Comparison of ENCODE assay signal across 8 cellular contexts in the genomic region with DNA sequence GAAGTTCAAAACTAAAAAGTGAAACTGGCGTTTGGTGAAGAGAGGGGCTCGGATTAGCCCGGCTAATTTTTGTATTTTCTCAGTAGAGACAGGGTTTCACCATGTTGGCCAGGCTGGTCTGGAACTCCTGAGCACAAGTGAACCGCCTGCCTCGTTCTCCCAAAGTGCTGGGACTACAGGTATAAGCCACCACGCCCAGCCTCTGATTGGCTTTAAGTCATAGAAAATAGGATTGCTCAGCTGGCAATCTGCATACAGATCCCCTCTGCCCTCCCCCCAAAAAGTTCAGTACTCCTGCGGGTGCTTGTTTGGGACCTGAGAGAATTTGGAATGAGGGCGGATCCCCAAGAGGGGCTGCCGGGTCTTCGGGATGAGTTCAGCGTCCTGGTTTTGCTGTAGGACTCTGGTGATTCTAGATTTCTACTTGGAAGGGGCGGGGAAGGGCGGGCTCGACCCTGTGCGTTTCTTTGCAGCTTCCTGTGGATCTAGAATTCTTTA. TPM values are rescaled to one million over a fixed set of nuclear protein-coding genes. Genes with fewer than 3 reads are reported as not detected.
DNase-seq lines count a peak whose midpoint lies in the region; ATAC-seq, FAIRE-seq and TF ChIP-seq lines count a peak whose summit lies in the region.

No MANE protein-coding gene starts in this region.

- H3K27ac ChIP-seq in HepG2 (ENCODE audit: extremely low read length, insufficient read depth, low read length) = no peak overlapping the region
- H3K27ac ChIP-seq in tibial nerve = peak overlapping the region; percentile 73 to 92 (median 89)

- H3K4me3 ChIP-seq in HepG2 (replicated peaks in 1 of 3; ENCODE audit: insufficient read depth in 1 of 3, low read depth in 2 of 3, low read length in 3 of 3) (no peak overlapping the region; a peak in 1 of 6 replicates), tibial nerve (peak overlapping the region; percentile 50 to 84 (median 64))

- FAIRE-seq in HepG2 (lab: Jason Lieb, UNC) = no peak

- H3K9me3 ChIP-seq in HepG2 (ENCODE audit: low read length) (no peaks in the 10 kb centered on the region), tibial nerve (no peaks in the 10 kb centered on the region)

- in situ Hi-C loops in HepG2 (cut with HindIII; ENCODE audit: extremely low pct_ligation_motif_present, low pct_unique_long_range_greater_than_20kb) = no loop called here

- peaks cover 11% of the 10 kb centered on the region for H3K4me1 Mint-ChIP-seq in activated naive CD4-positive, alpha-beta T cell treated with anti-CD3 and anti-CD28 coated beads, Interleukin-2, amount 50 U/mL, for 24 hours
- peaks cover 5% of the 10 kb centered on the region for H3K4me1 Mint-ChIP-seq in activated naive CD8-positive, alpha-beta T cell treated with anti-CD3 and anti-CD28 coated beads for 36 hours

- H2AFZ ChIP-seq in HepG2 (ENCODE audit: low read length) = no peak overlapping the region

- H3K27me3 Mint-ChIP-seq in activated naive CD4-positive, alpha-beta T cell treated with anti-CD3 and anti-CD28 coated beads, Interleukin-2, amount 50 U/mL, for 24 hours = no peaks in the 10 kb centered on the region
- H3K27me3 Mint-ChIP-seq in activated naive CD8-positive, alpha-beta T cell treated with anti-CD3 and anti-CD28 coated beads for 36 hours = no peaks in the 10 kb centered on the region

- no peak for DNase-seq in activated naive CD4-positive, alpha-beta T cell (lab: John Stamatoyannopoulos, UW)
- DNase-seq in activated naive CD8-positive, alpha-beta T cell treated with anti-CD3 and anti-CD28 coated beads for 36 hours = no peak
- DNase-seq in HepG2 (ENCODE audit: low spot score) (no peak), tibial nerve (ENCODE audit: low spot score in 2 of 2) (no peak), NCI-H2081 treated with DMSO at 0.1 percent for 48 hours (lab: John Stamatoyannopoulos, UW) (no peak)

- H3K9ac ChIP-seq in HepG2 (ENCODE audit: insufficient read depth, low read depth, low read length) = no peak overlapping the region

- H3K4me3 Mint-ChIP-seq in activated naive CD4-positive, alpha-beta T cell treated with anti-CD3 and anti-CD28 coated beads, Interleukin-2, amount 50 U/mL, for 24 hours = peak overlapping the region; percentile 69
- peak overlapping the region; percentile 72 for H3K4me3 Mint-ChIP-seq in activated naive CD8-positive, alpha-beta T cell treated with anti-CD3 and anti-CD28 coated beads for 36 hours

- WGBS in HepG2 (ENCODE audit: low lambda C conversion rate) = 40% methylated on average over 7 of the region's 15 CpGs
- 0 to 6% methylated on average over 5 to 15 of the region's 15 CpGs for WGBS in tibial nerve, 2 donors

- TF ChIP-seq CTCF in HepG2 (CRISPR knock-in tag; IDR thresholded peaks at IDR 0.05) (no peak), tibial nerve (IDR thresholded peaks at IDR 0.05) (no peak)

- POLR2A ChIA-PET in HepG2 (lab: Yijun Ruan, JAX) = no interaction called here

- H3K36me3 Mint-ChIP-seq in activated naive CD4-positive, alpha-beta T cell treated with anti-CD3 and anti-CD28 coated beads, Interleukin-2, amount 50 U/mL, for 24 hours = no peaks in the 10 kb centered on the region
- peaks cover 3% of the 10 kb centered on the region for H3K36me3 Mint-ChIP-seq in activated naive CD8-positive, alpha-beta T cell treated with anti-CD3 and anti-CD28 coated beads for 36 hours

- peak overlapping the region; percentile 41 for H3K27ac Mint-ChIP-seq in activated naive CD4-positive, alpha-beta T cell treated with anti-CD3 and anti-CD28 coated beads, Interleukin-2, amount 50 U/mL, for 24 hours
- H3K27ac Mint-ChIP-seq in activated naive CD8-positive, alpha-beta T cell treated with anti-CD3 and anti-CD28 coated beads for 36 hours = peak overlapping the region; percentile 54

- ATAC-seq in HepG2 = no peak
- no peak for ATAC-seq in HG02763 (IDR thresholded peaks at IDR 0.05; ENCODE audit: unreplicated experiment)
- no peak for ATAC-seq in HG02571 (IDR thresholded peaks at IDR 0.05; ENCODE audit: unreplicated experiment)

- H3K9me3 Mint-ChIP-seq in activated naive CD4-positive, alpha-beta T cell treated with anti-CD3 and anti-CD28 coated beads, Interleukin-2, amount 50 U/mL, for 24 hours = no peaks in the 10 kb centered on the region
- no peaks in the 10 kb centered on the region for H3K9me3 Mint-ChIP-seq in activated naive CD8-positive, alpha-beta T cell treated with anti-CD3 and anti-CD28 coated beads for 36 hours

- CTCF ChIA-PET in HepG2 (lab: Yijun Ruan, JAX; ENCODE audit: low intra/inter-chr PET ratio, low total read pairs) = no interaction called here

- no peak for TF ChIP-seq POLR2A in HepG2 (IDR thresholded peaks at IDR 0.05; ENCODE audit: insufficient read depth in 1 of 2, low read depth in 2 of 2, low read length in 2 of 2)
- no peak for TF ChIP-seq POLR2A in tibial nerve (IDR thresholded peaks at IDR 0.05)

- H3K36me3 ChIP-seq in HepG2 (replicated peaks in 1 of 2; ENCODE audit: control insufficient read depth in 1 of 2, insufficient read depth in 2 of 2, low read length in 2 of 2) (no peaks in the 10 kb centered on the region), tibial nerve (no peaks in the 10 kb centered on the region)

- H4K20me1 ChIP-seq in HepG2 (ENCODE audit: insufficient read depth, low read length) = no peaks in the 10 kb centered on the region

- H3K4me2 ChIP-seq in HepG2 (ENCODE audit: low read depth, low read length) = peak overlapping the region; percentile 12; the same call in 1 of the 2 replicates

- no peaks in the 10 kb centered on the region for H3K79me2 ChIP-seq in HepG2 (ENCODE audit: insufficient read depth, low read length)

- H3K27me3 ChIP-seq in HepG2 (ENCODE audit: control insufficient read depth in 1 of 2, insufficient read depth in 2 of 2, low read length in 2 of 2) = no peaks in the 10 kb centered on the region
- H3K27me3 ChIP-seq in tibial nerve = no peaks in the 10 kb centered on the region

- H3K4me1 ChIP-seq in HepG2 (ENCODE audit: insufficient read depth, low read length) (no peaks in the 10 kb centered on the region), tibial nerve (no peaks in the 10 kb centered on the region)

- intact Hi-C loops in HepG2 (cut with micrococcal nuclease; ENCODE audit: unreplicated experiment) = no loop called here

- no peak for TF ChIP-seq EP300 in HepG2 (IDR thresholded peaks at IDR 0.05; ENCODE audit: low read depth in 2 of 2, low read length in 2 of 2)
- TF ChIP-seq EP300 in HepG2 (CRISPR knock-in tag; IDR thresholded peaks at IDR 0.05; ENCODE audit: borderline replicate concordance) = no peak
- no peak for TF ChIP-seq EP300 in tibial nerve (IDR thresholded peaks at IDR 0.05)

- BruUV-seq in HepG2 (replicated peaks; lab: Mats Ljungman, UMichigan) = no TSS peak

- TF ChIP-seq RAD21 in HepG2 (CRISPR knock-in tag; IDR thresholded peaks at IDR 0.05) = no peak

TF ChIP-seq in HepG2, 621 proteins besides CTCF, POLR2A, EP300 and RAD21 (continues in another document):
- no peak for TF ChIP-seq ZNF720 (CRISPR knock-in tag; IDR thresholded peaks at IDR 0.05)
- TF ChIP-seq CCAR2 (optimal IDR thresholded peaks at IDR 0.05; ENCODE audit: low read depth, low read length) = no peak
- TF ChIP-seq, protein P1, sequence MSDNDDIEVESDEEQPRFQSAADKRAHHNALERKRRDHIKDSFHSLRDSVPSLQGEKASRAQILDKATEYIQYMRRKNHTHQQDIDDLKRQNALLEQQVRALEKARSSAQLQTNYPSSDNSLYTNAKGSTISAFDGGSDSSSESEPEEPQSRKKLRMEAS (IDR thresholded peaks at IDR 0.05) = no peak
- TF ChIP-seq FOXC1 (CRISPR knock-in tag; IDR thresholded peaks at IDR 0.05; ENCODE audit: borderline replicate concordance) = no peak
- TF ChIP-seq, protein P2, sequence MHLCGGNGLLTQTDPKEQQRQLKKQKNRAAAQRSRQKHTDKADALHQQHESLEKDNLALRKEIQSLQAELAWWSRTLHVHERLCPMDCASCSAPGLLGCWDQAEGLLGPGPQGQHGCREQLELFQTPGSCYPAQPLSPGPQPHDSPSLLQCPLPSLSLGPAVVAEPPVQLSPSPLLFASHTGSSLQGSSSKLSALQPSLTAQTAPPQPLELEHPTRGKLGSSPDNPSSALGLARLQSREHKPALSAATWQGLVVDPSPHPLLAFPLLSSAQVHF (CRISPR knock-in tag; IDR thresholded peaks at IDR 0.05) = no peak
- TF ChIP-seq ZNF180 (CRISPR knock-in tag; IDR thresholded peaks at IDR 0.05; ENCODE audit: borderline replicate concordance, low read depth) = no peak
- no peak for TF ChIP-seq GTF2F1 (IDR thresholded peaks at IDR 0.05; ENCODE audit: low read length)
- TF ChIP-seq FOSL2 (CRISPR knock-in tag; IDR thresholded peaks at IDR 0.05) = no peak
- no peak for TF ChIP-seq KDM5A (IDR thresholded peaks at IDR 0.05; ENCODE audit: borderline replicate concordance, low read length)

RNA-seq across cellular contexts. Expression of gene PRKX, which starts 0.5 kb away (rescaled TPM):
- 10 to 100 TPM; 26.0 to 31.5 TPM for total RNA-seq in activated naive CD8-positive, alpha-beta T cell treated with anti-CD3 and anti-CD28 coated beads for 36 hours
- 0.15 and 0.22 TPM in 2 replicates for total RNA-seq in HepG2 (2016; rRNA removed; fragmentation: Illumina TruSeq; extraction: Trizol)
- not detected in 2 replicates for total RNA-seq in HepG2 (2016; cell fraction: cytosol; rRNA removed; fragmentation: Illumina TruSeq; extraction: Trizol; ENCODE audit: low read depth)
- total RNA-seq in HepG2 (2016; cell fraction: insoluble cytoplasmic fraction; rRNA removed; fragmentation: Illumina TruSeq; extraction: Trizol) = 0.17 TPM in 1 of 2 replicates, not detected in the other
- not detected in 2 replicates for total RNA-seq in HepG2 (2016; cell fraction: membrane; rRNA removed; fragmentation: Illumina TruSeq; extraction: Trizol)
- total RNA-seq in HepG2 (2016; cell fraction: nucleus; rRNA removed; fragmentation: Illumina TruSeq; extraction: Trizol) = not detected in 2 replicates
- polyA plus RNA-seq in HepG2 (2011; rRNA removed) = 0.01 and 0.08 TPM in 2 replicates
- polyA plus RNA-seq in HepG2 (2011; cell fraction: cytosol; rRNA removed) = 0.03 and 0.09 TPM in 2 replicates
- polyA plus RNA-seq in HepG2 (2011; cell fraction: nucleus; rRNA removed) = 0.03 and 0.19 TPM in 2 replicates
- polyA plus RNA-seq in HepG2 (2012) = 0.03 and 0.11 TPM in 2 replicates
- polyA plus RNA-seq in HepG2 (2016; cell fraction: cytosol; fragmentation: Illumina TruSeq; extraction: Trizol; ENCODE audit: low read depth) = not detected in 2 replicates
- polyA plus RNA-seq in HepG2 (2016; cell fraction: insoluble cytoplasmic fraction; fragmentation: Illumina TruSeq; extraction: Trizol; ENCODE audit: low read depth) = 0.41 TPM in 1 of 2 replicates, not detected in the other
- 0.19 TPM in 1 of 2 replicates, not detected in the other for polyA plus RNA-seq in HepG2 (2016; cell fraction: membrane; fragmentation: Illumina TruSeq; extraction: Trizol; ENCODE audit: low read depth)
- 0.57 and 0.68 TPM in 2 replicates for polyA plus RNA-seq in HepG2 (2016; cell fraction: nucleus; fragmentation: Illumina TruSeq; extraction: Trizol; ENCODE audit: insufficient read depth, low read depth)
- 0.02 and 14.2 TPM in 2 replicates for polyA minus RNA-seq in HepG2 (2011; rRNA and poly(A)+ RNA removed; ENCODE audit: low replicate concordance)
- polyA minus RNA-seq in HepG2 (2011; cell fraction: cytosol; rRNA and poly(A)+ RNA removed) = 0.26 TPM in 1 of 2 replicates, not detected in the other
- 0.12 TPM in 1 of 2 replicates, not detected in the other for polyA minus RNA-seq in HepG2 (2011; cell fraction: nucleus; rRNA and poly(A)+ RNA removed)
- 10 to 100 TPM; 32.2 to 37.8 (median 34.1) TPM for total RNA-seq in tibial nerve

Comparison
In these comparisons a context has a peak if more than half of its experiments do, and no peak if none do; other contexts are left out.
1. H3K4me3 ChIP-seq: peak in tibial nerve (4 of 4); none in HepG2 (0 of 3).
2. RNA of gene PRKX, which starts 0.5 kb away (total RNA-seq): 32.2 to 37.8 TPM in tibial nerve and 26.0 to 31.5 TPM in activated naive CD8-positive, alpha-beta T cell treated with anti-CD3 and anti-CD28 coated beads for 36 hours; 0.15 to 0.22 TPM in HepG2; every median in the first group is over 10 times any median in the second.